Comparison of ENCODE assay signal across 8 cellular contexts in the genomic region with DNA sequence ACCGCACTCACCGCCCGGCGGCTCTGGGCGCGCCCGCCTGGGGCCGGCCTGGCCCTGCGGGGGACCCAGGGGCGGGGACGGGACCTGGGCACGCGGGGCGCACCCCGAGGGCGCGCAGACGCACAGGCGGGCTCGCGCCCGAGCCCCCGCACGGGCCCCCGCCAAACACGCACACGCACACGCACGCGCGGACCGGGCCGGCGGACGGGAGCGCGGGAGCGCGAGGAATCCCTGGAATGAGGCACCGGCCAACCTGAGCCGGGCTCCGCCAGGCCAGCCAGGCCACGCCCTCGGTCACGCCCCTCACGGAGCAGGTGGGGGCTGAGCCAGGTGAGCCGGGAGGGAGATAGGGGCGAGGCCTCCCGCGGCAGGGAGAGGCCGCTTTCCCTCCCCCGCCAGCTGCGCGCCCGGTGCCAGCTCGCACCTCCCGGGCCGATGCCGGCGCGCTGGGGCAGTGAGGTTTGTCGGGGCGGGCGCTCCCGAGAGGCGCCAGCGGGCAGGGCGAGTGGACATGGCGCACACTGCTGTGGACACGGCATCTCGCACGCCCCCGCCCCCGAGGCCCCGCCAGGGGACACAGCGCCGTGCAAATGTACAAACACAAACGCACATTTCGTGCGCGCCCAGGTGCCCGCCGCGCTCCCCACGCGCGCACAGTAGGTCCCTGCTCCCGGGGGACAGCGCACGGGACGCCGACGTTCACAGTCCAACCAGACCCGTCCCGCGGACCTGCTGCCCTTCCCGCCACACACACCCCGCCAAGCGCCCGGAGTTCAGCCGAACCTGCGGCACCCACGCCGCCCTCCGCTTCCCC.
DNase-seq lines count a peak whose midpoint lies in the region; ATAC-seq and TF ChIP-seq lines count a peak whose summit lies in the region.

No MANE protein-coding gene starts in this region.

- ATAC-seq in GM19023 (IDR thresholded peaks at IDR 0.05; ENCODE audit: unreplicated experiment), result peak; percentile 60
- peak; percentile 67 for ATAC-seq in HG03196 (IDR thresholded peaks at IDR 0.05; ENCODE audit: unreplicated experiment)

- H3K4me1 ChIP-seq in esophagus (ENCODE audit: control insufficient read depth in 2 of 2, insufficient read depth in 2 of 2, low read length in 1 of 2) (no peaks in the 10 kb centered on the region), muscle layer of colon (ENCODE audit: insufficient read depth, low read length) (peaks cover 17% of the 10 kb centered on the region)

- H3K9ac ChIP-seq in muscle layer of colon (ENCODE audit: low read length), result no peak overlapping the region

- no peaks in the 10 kb centered on the region for H3K27me3 ChIP-seq in esophagus (ENCODE audit: control insufficient read depth in 1 of 2, insufficient read depth in 2 of 2, low read length in 2 of 2)
- no peaks in the 10 kb centered on the region for H3K27me3 ChIP-seq in muscle layer of colon (ENCODE audit: control insufficient read depth in 1 of 2, insufficient read depth in 2 of 2, low read length in 2 of 2)

- H3K27ac ChIP-seq in esophagus (ENCODE audit: low read depth in 2 of 2, low read length in 1 of 2) (peak overlapping the region; percentile 99), muscle layer of colon (ENCODE audit: low read depth, low read length) (peak overlapping the region; percentile 94)

- H3K36me3 ChIP-seq in esophagus (ENCODE audit: control insufficient read depth in 2 of 2, insufficient read depth in 2 of 2, low read length in 1 of 2) (no peaks in the 10 kb centered on the region), muscle layer of colon (ENCODE audit: insufficient read depth, low read length) (no peaks in the 10 kb centered on the region)

- 0% methylated on average over 87 to 105 of the region's 105 CpGs for WGBS in esophagus, 2 donors

- no peaks in the 10 kb centered on the region for H3K9me3 ChIP-seq in esophagus (ENCODE audit: control insufficient read depth in 2 of 2, insufficient read depth in 1 of 2, low read depth in 1 of 2, low read length in 1 of 2)
- H3K9me3 ChIP-seq in muscle layer of colon (ENCODE audit: low read length), result no peaks in the 10 kb centered on the region

- peak overlapping the region; percentile 94 for H3K4me3 ChIP-seq in AG10803 (ENCODE audit: low read length)
- peak overlapping the region; percentile 83 to 91 for H3K4me3 ChIP-seq in esophagus (ENCODE audit: low read depth in 1 of 2, low read length in 2 of 2)
- H3K4me3 ChIP-seq in muscle layer of colon (ENCODE audit: low read depth in 1 of 2, low read length in 2 of 2), result peak overlapping the region; percentile 78 to 98

- no peak for TF ChIP-seq CTCF in AG10803 (conservative IDR thresholded peaks at IDR 0.05; ENCODE audit: low read length)

- DNase-seq in AG10803 (ENCODE audit: low read depth) (peak; percentile 80), NCI-H774 (lab: John Stamatoyannopoulos, UW) (peak; percentile 91)
- peak; percentile 72 to 80 for DNase-seq in activated T-cell treated with anti-CD3 and anti-CD28 coated beads, Interleukin-2, amount 50 U/mL, for 48 hours
- peak; percentile 39 to 52 for DNase-seq in stimulated activated CD8-positive, alpha-beta memory T cell treated with anti-CD3 and anti-CD28 coated beads, Interleukin-7, amount 100 ng/mL, for 1 hour (ENCODE audit: low read depth in 2 of 2)

Comparison
In these comparisons a context has a peak if more than half of its experiments do, and no peak if none do; other contexts are left out.
1. Peak in every context shown above with its lines: DNase-seq, ATAC-seq, H3K4me3 ChIP-seq and H3K27ac ChIP-seq.